In the genomic region with DNA sequence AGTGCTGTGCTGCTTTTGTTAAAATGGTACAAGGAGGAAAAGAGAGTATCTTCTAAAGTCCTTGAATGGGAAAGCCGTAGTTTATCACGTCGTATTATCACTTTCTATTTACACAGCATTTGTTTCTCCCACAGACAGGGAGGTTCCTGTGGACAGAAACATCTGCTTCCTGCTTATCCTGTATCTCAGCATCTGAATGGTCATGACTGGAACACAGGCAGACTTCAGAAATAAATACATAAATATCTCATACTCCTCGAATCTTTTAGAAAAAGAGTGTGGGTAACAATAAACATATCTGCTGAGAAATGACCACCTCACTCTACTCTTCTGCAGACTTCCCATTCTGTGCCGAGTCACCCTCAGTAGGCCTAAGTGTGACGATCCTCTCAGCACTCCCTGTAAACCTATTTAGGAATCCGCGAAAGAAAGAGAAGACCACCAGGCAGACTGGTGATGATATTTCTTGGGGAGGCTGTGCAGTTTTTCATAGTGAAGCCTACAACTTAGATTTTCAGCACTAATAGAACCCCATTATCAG, we compare ENCODE assay signal across 1 cellular context.
TF ChIP-seq lines count a peak whose summit lies in the region.

No MANE protein-coding gene starts in this region.

TF ChIP-seq in K562, 482 proteins besides CTCF, POLR2A, EP300 and RAD21 (continued from another document and continues in another):
- TF ChIP-seq ZNF592 (IDR thresholded peaks at IDR 0.05) (peak; percentile 91), TAL1 (IDR thresholded peaks at IDR 0.05) (peak; percentile 77), MTF1 (CRISPR knock-in tag; IDR thresholded peaks at IDR 0.05; ENCODE audit: borderline replicate concordance) (no peak), RBBP5 (IDR thresholded peaks at IDR 0.05; ENCODE audit: borderline replicate concordance, insufficient read depth, low read length, poor library complexity, severe bottlenecking) (peak; percentile 45), NUFIP1 (IDR thresholded peaks at IDR 0.05; ENCODE audit: partially characterized antibody) (peak; percentile 1), RHOXF2B (CRISPR knock-in tag; conservative IDR thresholded peaks at IDR 0.05) (no peak), EGR1 (conservative IDR thresholded peaks at IDR 0.05) (peak; percentile 32; the same call in 1 of the 2 replicates), MAFG (tag; conservative IDR thresholded peaks at IDR 0.05) (peak; percentile 40; the same call in 1 of the 2 replicates), PHF21A (IDR thresholded peaks at IDR 0.05; ENCODE audit: borderline replicate concordance, low read depth) (no peak), RAD51 (IDR thresholded peaks at IDR 0.05; ENCODE audit: borderline replicate concordance, low read depth) (0 out of 2 replicates have a peak, but pooled peaks have one; percentile 10), ATF7 (IDR thresholded peaks at IDR 0.05) (peak; percentile 73), DACH1 (IDR thresholded peaks at IDR 0.05; ENCODE audit: partially characterized antibody) (peak; percentile 17), MAFK (IDR thresholded peaks at IDR 0.05; ENCODE audit: low read length) (peak; percentile 35; the same call in 1 of the 2 replicates), EP400 (IDR thresholded peaks at IDR 0.05) (peak; percentile 44; the same call in 1 of the 2 replicates), MECOM (CRISPR knock-in tag; IDR thresholded peaks at IDR 0.05) (peak; percentile 8; the same call in 1 of the 2 replicates), MAFF (IDR thresholded peaks at IDR 0.05; ENCODE audit: low read length) (peak; percentile 4; the same call in 1 of the 2 replicates), TEAD1 (CRISPR knock-in tag; IDR thresholded peaks at IDR 0.05) (peak in 1 of 2 experiments; percentile 42; a peak in 1 of 4 replicates), ZMIZ1 (IDR thresholded peaks at IDR 0.05; ENCODE audit: low read depth in 2 of 2, low read length in 2 of 2) (peak in 1 of 2 experiments; percentile 80; a peak in 2 of 4 replicates), HDAC3 (IDR thresholded peaks at IDR 0.05; ENCODE audit: borderline replicate concordance, partially characterized antibody) (peak; percentile 77), CBFA2T2 (conservative IDR thresholded peaks at IDR 0.05) (peak; percentile 83), SMARCE1 (IDR thresholded peaks at IDR 0.05) (peak; percentile 89), ZBTB17 (CRISPR knock-in tag; IDR thresholded peaks at IDR 0.05) (peak; percentile 80; the same call in 1 of the 2 replicates), GABPB1 (CRISPR knock-in tag; IDR thresholded peaks at IDR 0.05) (0 out of 2 replicates have a peak, but pooled peaks have one; percentile 16), ARNT (IDR thresholded peaks at IDR 0.05) (peak in 1 of 2 experiments; percentile 57; a peak in 1 of 4 replicates), SREBF1 (IDR thresholded peaks at IDR 0.05; ENCODE audit: borderline replicate concordance, low read depth, low read length) (no peak), ZNF165 (CRISPR knock-in tag; IDR thresholded peaks at IDR 0.05; ENCODE audit: borderline replicate concordance) (0 out of 2 replicates have a peak, but pooled peaks have one; percentile 48), GATA2 (CRISPR knock-in tag; IDR thresholded peaks at IDR 0.05) (peak; percentile 56), TCF7L2 (IDR thresholded peaks at IDR 0.05; ENCODE audit: low read depth, low read length) (no peak), CEBPZ (IDR thresholded peaks at IDR 0.05; ENCODE audit: borderline replicate concordance, low read depth, low read length) (no peak), ZNF23 (CRISPR knock-in tag; IDR thresholded peaks at IDR 0.05) (no peak), ZNF766 (CRISPR knock-in tag; conservative IDR thresholded peaks at IDR 0.05) (peak; percentile 71; the same call in 1 of the 2 replicates), NCOA1 (IDR thresholded peaks at IDR 0.05; ENCODE audit: low read depth) (peak; percentile 59), FIP1L1 (IDR thresholded peaks at IDR 0.05; ENCODE audit: low read depth, low read length, poor library complexity, severe bottlenecking) (no peak)
- TF ChIP-seq, protein P1, sequence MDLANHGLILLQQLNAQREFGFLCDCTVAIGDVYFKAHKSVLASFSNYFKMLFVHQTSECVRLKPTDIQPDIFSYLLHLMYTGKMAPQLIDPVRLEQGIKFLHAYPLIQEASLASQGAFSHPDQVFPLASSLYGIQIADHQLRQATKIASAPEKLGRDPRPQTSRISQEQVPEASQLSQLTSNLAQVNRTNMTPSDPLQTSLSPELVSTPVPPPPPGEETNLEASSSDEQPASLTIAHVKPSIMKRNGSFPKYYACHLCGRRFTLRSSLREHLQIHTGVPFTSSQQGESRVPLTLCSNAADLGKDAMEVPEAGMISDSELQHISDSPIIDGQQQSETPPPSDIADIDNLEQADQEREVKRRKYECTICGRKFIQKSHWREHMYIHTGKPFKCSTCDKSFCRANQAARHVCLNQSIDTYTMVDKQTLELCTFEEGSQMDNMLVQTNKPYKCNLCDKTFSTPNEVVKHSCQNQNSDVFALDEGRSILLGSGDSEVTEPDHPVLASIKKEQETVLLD (IDR thresholded peaks at IDR 0.05) = 0 out of 2 replicates have a peak, but pooled peaks have one; percentile 58
- TF ChIP-seq, protein P2, sequence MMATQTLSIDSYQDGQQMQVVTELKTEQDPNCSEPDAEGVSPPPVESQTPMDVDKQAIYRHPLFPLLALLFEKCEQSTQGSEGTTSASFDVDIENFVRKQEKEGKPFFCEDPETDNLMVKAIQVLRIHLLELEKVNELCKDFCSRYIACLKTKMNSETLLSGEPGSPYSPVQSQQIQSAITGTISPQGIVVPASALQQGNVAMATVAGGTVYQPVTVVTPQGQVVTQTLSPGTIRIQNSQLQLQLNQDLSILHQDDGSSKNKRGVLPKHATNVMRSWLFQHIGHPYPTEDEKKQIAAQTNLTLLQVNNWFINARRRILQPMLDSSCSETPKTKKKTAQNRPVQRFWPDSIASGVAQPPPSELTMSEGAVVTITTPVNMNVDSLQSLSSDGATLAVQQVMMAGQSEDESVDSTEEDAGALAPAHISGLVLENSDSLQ (IDR thresholded peaks at IDR 0.05) = peak; percentile 24; the same call in 1 of the 2 replicates
- TF ChIP-seq, protein P3, sequence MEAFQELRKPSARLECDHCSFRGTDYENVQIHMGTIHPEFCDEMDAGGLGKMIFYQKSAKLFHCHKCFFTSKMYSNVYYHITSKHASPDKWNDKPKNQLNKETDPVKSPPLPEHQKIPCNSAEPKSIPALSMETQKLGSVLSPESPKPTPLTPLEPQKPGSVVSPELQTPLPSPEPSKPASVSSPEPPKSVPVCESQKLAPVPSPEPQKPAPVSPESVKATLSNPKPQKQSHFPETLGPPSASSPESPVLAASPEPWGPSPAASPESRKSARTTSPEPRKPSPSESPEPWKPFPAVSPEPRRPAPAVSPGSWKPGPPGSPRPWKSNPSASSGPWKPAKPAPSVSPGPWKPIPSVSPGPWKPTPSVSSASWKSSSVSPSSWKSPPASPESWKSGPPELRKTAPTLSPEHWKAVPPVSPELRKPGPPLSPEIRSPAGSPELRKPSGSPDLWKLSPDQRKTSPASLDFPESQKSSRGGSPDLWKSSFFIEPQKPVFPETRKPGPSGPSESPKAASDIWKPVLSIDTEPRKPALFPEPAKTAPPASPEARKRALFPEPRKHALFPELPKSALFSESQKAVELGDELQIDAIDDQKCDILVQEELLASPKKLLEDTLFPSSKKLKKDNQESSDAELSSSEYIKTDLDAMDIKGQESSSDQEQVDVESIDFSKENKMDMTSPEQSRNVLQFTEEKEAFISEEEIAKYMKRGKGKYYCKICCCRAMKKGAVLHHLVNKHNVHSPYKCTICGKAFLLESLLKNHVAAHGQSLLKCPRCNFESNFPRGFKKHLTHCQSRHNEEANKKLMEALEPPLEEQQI (IDR thresholded peaks at IDR 0.05) = peak; percentile 58; the same call in 1 of the 2 replicates
- TF ChIP-seq, protein P4, sequence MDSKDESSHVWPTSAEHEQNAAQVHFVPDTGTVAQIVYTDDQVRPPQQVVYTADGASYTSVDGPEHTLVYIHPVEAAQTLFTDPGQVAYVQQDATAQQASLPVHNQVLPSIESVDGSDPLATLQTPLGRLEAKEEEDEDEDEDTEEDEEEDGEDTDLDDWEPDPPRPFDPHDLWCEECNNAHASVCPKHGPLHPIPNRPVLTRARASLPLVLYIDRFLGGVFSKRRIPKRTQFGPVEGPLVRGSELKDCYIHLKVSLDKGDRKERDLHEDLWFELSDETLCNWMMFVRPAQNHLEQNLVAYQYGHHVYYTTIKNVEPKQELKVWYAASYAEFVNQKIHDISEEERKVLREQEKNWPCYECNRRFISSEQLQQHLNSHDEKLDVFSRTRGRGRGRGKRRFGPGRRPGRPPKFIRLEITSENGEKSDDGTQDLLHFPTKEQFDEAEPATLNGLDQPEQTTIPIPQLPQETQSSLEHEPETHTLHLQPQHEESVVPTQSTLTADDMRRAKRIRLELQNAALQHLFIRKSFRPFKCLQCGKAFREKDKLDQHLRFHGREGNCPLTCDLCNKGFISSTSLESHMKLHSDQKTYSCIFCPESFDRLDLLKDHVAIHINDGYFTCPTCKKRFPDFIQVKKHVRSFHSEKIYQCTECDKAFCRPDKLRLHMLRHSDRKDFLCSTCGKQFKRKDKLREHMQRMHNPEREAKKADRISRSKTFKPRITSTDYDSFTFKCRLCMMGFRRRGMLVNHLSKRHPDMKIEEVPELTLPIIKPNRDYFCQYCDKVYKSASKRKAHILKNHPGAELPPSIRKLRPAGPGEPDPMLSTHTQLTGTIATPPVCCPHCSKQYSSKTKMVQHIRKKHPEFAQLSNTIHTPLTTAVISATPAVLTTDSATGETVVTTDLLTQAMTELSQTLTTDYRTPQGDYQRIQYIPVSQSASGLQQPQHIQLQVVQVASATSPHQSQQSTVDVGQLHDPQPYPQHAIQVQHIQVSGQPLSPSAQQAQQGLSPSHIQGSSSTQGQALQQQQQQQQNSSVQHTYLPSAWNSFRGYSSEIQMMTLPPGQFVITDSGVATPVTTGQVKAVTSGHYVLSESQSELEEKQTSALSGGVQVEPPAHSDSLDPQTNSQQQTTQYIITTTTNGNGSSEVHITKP (IDR thresholded peaks at IDR 0.05; ENCODE audit: partially characterized antibody) = peak; percentile 88
